ENCODE assay signal across 11 cellular contexts in genomic region chrX:118211891-118212816, GRCh38.
A peak's percentile ranks its signal among the peaks of the same experiment; 100 is the strongest.
DNase-seq lines count a peak whose midpoint lies in the region; ATAC-seq and TF ChIP-seq lines count a peak whose summit lies in the region.
"Had no signal": no experiment of that assay in that cellular context is flagged by ENCODE, and none has a peak within 500 bp of the region (broad histone marks: within the 10 kb centered on the region; RNA-seq: fewer than 3 reads in every experiment).

No MANE protein-coding gene starts in this region.

- no peak for TF ChIP-seq POLR2A in sigmoid colon (IDR thresholded peaks at IDR 0.05)

- no peaks in the 10 kb centered on the region for H3K9me3 ChIP-seq in BLaER1
- H3K9me3 ChIP-seq in sigmoid colon: no peaks in the 10 kb centered on the region

- no peak for TF ChIP-seq CTCF in sigmoid colon (IDR thresholded peaks at IDR 0.05)

- H3K4me1 ChIP-seq in BLaER1 (peaks cover 25% of the 10 kb centered on the region), sigmoid colon (peaks cover 0 to 2% (median 0%) of the 10 kb centered on the region in 4 donors)

- no peaks in the 10 kb centered on the region for H4K20me1 ChIP-seq in BLaER1

- H3K4me1 Mint-ChIP-seq in IgD-negative memory B cell: peaks cover 15 to 18% (median 16%) of the 10 kb centered on the region in 3 donors
- H3K4me1 Mint-ChIP-seq in activated T-cell treated with anti-CD3 and anti-CD28 coated beads, Interleukin-2, amount 50 U/mL, for 72 hours (ENCODE audit: low read depth): no peaks in the 10 kb centered on the region

- ATAC-seq in GM18873 (IDR thresholded peaks at IDR 0.05; ENCODE audit: low FRiP score, unreplicated experiment) (peak; percentile 23), HG02678 (IDR thresholded peaks at IDR 0.05; ENCODE audit: unreplicated experiment) (peak; percentile 63), left ventricle myocardium superior (no peak)
- ATAC-seq in activated T-cell treated with anti-CD3 and anti-CD28 coated beads, Interleukin-2, amount 50 U/mL, for 72 hours (replicated peaks in 1 of 2): no peak

- no peaks in the 10 kb centered on the region for H3K9me3 Mint-ChIP-seq in IgD-negative memory B cell
- no peaks in the 10 kb centered on the region for H3K9me3 Mint-ChIP-seq in activated T-cell treated with anti-CD3 and anti-CD28 coated beads, Interleukin-2, amount 50 U/mL, for 72 hours

- no peak overlapping the region for H3K27ac Mint-ChIP-seq in IgD-negative memory B cell
- H3K27ac Mint-ChIP-seq in activated T-cell treated with anti-CD3 and anti-CD28 coated beads, Interleukin-2, amount 50 U/mL, for 72 hours: no peak overlapping the region

- no peaks in the 10 kb centered on the region for H3K36me3 Mint-ChIP-seq in IgD-negative memory B cell
- no peaks in the 10 kb centered on the region for H3K36me3 Mint-ChIP-seq in activated T-cell treated with anti-CD3 and anti-CD28 coated beads, Interleukin-2, amount 50 U/mL, for 72 hours (ENCODE audit: insufficient read depth in 2 of 2)

- 63 to 80% methylated on average over 10 of the region's 10 CpGs for WGBS in sigmoid colon, 2 donors

- no peak overlapping the region for H3K9ac ChIP-seq in BLaER1

- TF ChIP-seq EP300 in sigmoid colon (IDR thresholded peaks at IDR 0.05): no peak

- H3K27me3 ChIP-seq in BLaER1 (peaks cover 4% of the 10 kb centered on the region; the same call in 1 of the 2 replicates), sigmoid colon (no peaks in the 10 kb centered on the region)

- H3K4me3 Mint-ChIP-seq in IgD-negative memory B cell: peak overlapping the region; percentile 27 to 79 (median 47)
- no peak overlapping the region for H3K4me3 Mint-ChIP-seq in activated T-cell treated with anti-CD3 and anti-CD28 coated beads, Interleukin-2, amount 50 U/mL, for 72 hours

- no peak overlapping the region for H3K27ac ChIP-seq in BLaER1
- H3K27ac ChIP-seq in sigmoid colon: no peak overlapping the region

- no peak overlapping the region for H3K4me3 ChIP-seq in BLaER1
- H3K4me3 ChIP-seq in sigmoid colon: no peak overlapping the region

- intact Hi-C loops in sigmoid colon (cut with DNase I): no loop called here
- intact Hi-C loops in left ventricle myocardium superior (cut with micrococcal nuclease): no loop called here

- H3K4me2 ChIP-seq in BLaER1: peak overlapping the region; percentile 61

- no peak for DNase-seq in activated T-cell treated with anti-CD3 and anti-CD28 coated beads, Interleukin-2, amount 50 U/mL, for 72 hours
- no peak for DNase-seq in sigmoid colon
- no peak for DNase-seq in left ventricle myocardium superior
- DNase-seq in central memory CD4-positive, alpha-beta T cell: no peak
- DNase-seq: activated gamma-delta T cell treated with Interleukin-2 at 50 U/mL for 16 hours, NCI-H1105, T-helper 1 cell had no signal

- no peaks in the 10 kb centered on the region for H3K36me3 ChIP-seq in BLaER1
- no peaks in the 10 kb centered on the region for H3K36me3 ChIP-seq in sigmoid colon

- H3K27me3 Mint-ChIP-seq in IgD-negative memory B cell: peaks cover 5% of the 10 kb centered on the region
- H3K27me3 Mint-ChIP-seq in activated T-cell treated with anti-CD3 and anti-CD28 coated beads, Interleukin-2, amount 50 U/mL, for 72 hours (ENCODE audit: low read depth): peaks cover 20% of the 10 kb centered on the region

Comparison
In these comparisons a context has a peak if more than half of its experiments do, and no peak if none do; other contexts are left out.
1. ATAC-seq: peak in GM18873 (single experiment) and HG02678 (single experiment); none in activated T-cell treated with anti-CD3 and anti-CD28 coated beads, Interleukin-2, amount 50 U/mL, for 72 hours (0 of 2) and left ventricle myocardium superior (single experiment).
2. H3K4me3 Mint-ChIP-seq: peak in IgD-negative memory B cell (4 of 4); none in activated T-cell treated with anti-CD3 and anti-CD28 coated beads, Interleukin-2, amount 50 U/mL, for 72 hours (0 of 2).